ENCODE assay signal across 3 cellular contexts in genomic region chr6:11023032-11023431, GRCh38.
TF ChIP-seq lines count a peak whose summit lies in the region.

No MANE protein-coding gene starts in this region.

TF ChIP-seq in SK-N-SH, 30 proteins besides CTCF, POLR2A, EP300 and RAD21:
- TF ChIP-seq IRF3 (IDR thresholded peaks at IDR 0.05; ENCODE audit: low read depth, low read length) (no peak), NFIC (IDR thresholded peaks at IDR 0.05; ENCODE audit: borderline replicate concordance) (no peak), MAX (IDR thresholded peaks at IDR 0.05; ENCODE audit: low read depth) (no peak), POLR2AphosphoS5 (IDR thresholded peaks at IDR 0.05; ENCODE audit: low read depth, low read length) (no peak), FOXJ3 (CRISPR knock-in tag; IDR thresholded peaks at IDR 0.05) (no peak), TAF1 (IDR thresholded peaks at IDR 0.05; ENCODE audit: borderline replicate concordance, low read depth, low read length) (no peak), RCOR1 (IDR thresholded peaks at IDR 0.05; ENCODE audit: low read length) (no peak), MEF2A (IDR thresholded peaks at IDR 0.05; ENCODE audit: borderline replicate concordance, low read depth) (no peak), RXRA (IDR thresholded peaks at IDR 0.05; ENCODE audit: borderline replicate concordance, low read depth) (no peak), USF2 (IDR thresholded peaks at IDR 0.05; ENCODE audit: borderline replicate concordance, low read depth, low read length) (no peak), ELF1 (IDR thresholded peaks at IDR 0.05) (no peak), GATA2 (CRISPR knock-in tag; IDR thresholded peaks at IDR 0.05) (no peak), SMC3 (IDR thresholded peaks at IDR 0.05; ENCODE audit: low read depth, low read length) (no peak), MXI1 (IDR thresholded peaks at IDR 0.05; ENCODE audit: low read depth, low read length) (no peak), GABPA (IDR thresholded peaks at IDR 0.05; ENCODE audit: low read depth) (no peak)
- TF ChIP-seq, protein P1, sequence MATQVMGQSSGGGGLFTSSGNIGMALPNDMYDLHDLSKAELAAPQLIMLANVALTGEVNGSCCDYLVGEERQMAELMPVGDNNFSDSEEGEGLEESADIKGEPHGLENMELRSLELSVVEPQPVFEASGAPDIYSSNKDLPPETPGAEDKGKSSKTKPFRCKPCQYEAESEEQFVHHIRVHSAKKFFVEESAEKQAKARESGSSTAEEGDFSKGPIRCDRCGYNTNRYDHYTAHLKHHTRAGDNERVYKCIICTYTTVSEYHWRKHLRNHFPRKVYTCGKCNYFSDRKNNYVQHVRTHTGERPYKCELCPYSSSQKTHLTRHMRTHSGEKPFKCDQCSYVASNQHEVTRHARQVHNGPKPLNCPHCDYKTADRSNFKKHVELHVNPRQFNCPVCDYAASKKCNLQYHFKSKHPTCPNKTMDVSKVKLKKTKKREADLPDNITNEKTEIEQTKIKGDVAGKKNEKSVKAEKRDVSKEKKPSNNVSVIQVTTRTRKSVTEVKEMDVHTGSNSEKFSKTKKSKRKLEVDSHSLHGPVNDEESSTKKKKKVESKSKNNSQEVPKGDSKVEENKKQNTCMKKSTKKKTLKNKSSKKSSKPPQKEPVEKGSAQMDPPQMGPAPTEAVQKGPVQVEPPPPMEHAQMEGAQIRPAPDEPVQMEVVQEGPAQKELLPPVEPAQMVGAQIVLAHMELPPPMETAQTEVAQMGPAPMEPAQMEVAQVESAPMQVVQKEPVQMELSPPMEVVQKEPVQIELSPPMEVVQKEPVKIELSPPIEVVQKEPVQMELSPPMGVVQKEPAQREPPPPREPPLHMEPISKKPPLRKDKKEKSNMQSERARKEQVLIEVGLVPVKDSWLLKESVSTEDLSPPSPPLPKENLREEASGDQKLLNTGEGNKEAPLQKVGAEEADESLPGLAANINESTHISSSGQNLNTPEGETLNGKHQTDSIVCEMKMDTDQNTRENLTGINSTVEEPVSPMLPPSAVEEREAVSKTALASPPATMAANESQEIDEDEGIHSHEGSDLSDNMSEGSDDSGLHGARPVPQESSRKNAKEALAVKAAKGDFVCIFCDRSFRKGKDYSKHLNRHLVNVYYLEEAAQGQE (IDR thresholded peaks at IDR 0.05; ENCODE audit: low read depth, low read length) = no peak

TF ChIP-seq in SK-N-SH treated with all-trans-retinoic acid at 6 μM for 48 hours, 23 proteins besides CTCF, POLR2A, EP300 and RAD21 (continued from another document):
- TF ChIP-seq, protein P2, sequence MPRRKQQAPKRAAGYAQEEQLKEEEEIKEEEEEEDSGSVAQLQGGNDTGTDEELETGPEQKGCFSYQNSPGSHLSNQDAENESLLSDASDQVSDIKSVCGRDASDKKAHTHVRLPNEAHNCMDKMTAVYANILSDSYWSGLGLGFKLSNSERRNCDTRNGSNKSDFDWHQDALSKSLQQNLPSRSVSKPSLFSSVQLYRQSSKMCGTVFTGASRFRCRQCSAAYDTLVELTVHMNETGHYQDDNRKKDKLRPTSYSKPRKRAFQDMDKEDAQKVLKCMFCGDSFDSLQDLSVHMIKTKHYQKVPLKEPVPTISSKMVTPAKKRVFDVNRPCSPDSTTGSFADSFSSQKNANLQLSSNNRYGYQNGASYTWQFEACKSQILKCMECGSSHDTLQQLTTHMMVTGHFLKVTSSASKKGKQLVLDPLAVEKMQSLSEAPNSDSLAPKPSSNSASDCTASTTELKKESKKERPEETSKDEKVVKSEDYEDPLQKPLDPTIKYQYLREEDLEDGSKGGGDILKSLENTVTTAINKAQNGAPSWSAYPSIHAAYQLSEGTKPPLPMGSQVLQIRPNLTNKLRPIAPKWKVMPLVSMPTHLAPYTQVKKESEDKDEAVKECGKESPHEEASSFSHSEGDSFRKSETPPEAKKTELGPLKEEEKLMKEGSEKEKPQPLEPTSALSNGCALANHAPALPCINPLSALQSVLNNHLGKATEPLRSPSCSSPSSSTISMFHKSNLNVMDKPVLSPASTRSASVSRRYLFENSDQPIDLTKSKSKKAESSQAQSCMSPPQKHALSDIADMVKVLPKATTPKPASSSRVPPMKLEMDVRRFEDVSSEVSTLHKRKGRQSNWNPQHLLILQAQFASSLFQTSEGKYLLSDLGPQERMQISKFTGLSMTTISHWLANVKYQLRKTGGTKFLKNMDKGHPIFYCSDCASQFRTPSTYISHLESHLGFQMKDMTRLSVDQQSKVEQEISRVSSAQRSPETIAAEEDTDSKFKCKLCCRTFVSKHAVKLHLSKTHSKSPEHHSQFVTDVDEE (CRISPR knock-in tag; IDR thresholded peaks at IDR 0.05) = no peak
- no peak for TF ChIP-seq PPARA (CRISPR knock-in tag; IDR thresholded peaks at IDR 0.05; ENCODE audit: borderline replicate concordance)
- TF ChIP-seq CSDC2 (CRISPR knock-in tag; IDR thresholded peaks at IDR 0.05) = no peak
- TF ChIP-seq ZFP3 (CRISPR knock-in tag; IDR thresholded peaks at IDR 0.05) = no peak
- TF ChIP-seq ZNF565 (CRISPR knock-in tag; conservative IDR thresholded peaks at IDR 0.05; ENCODE audit: low read depth) = no peak

TF ChIP-seq in GM23338, 12 proteins besides CTCF, POLR2A, EP300 and RAD21:
- TF ChIP-seq ZNF462 (CRISPR knock-in tag; IDR thresholded peaks at IDR 0.05) (no peak), CREB1 (CRISPR knock-in tag; IDR thresholded peaks at IDR 0.05; ENCODE audit: low read depth) (no peak), JUNB (IDR thresholded peaks at IDR 0.05; ENCODE audit: unreplicated experiment) (no peak), EZH2 (IDR thresholded peaks at IDR 0.05; ENCODE audit: low read depth, unreplicated experiment) (no peak), ZNF331 (CRISPR knock-in tag; IDR thresholded peaks at IDR 0.05; ENCODE audit: low read depth) (no peak)
- TF ChIP-seq, protein P3, sequence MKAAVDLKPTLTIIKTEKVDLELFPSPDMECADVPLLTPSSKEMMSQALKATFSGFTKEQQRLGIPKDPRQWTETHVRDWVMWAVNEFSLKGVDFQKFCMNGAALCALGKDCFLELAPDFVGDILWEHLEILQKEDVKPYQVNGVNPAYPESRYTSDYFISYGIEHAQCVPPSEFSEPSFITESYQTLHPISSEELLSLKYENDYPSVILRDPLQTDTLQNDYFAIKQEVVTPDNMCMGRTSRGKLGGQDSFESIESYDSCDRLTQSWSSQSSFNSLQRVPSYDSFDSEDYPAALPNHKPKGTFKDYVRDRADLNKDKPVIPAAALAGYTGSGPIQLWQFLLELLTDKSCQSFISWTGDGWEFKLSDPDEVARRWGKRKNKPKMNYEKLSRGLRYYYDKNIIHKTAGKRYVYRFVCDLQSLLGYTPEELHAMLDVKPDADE (IDR thresholded peaks at IDR 0.05) = no peak
- TF ChIP-seq, protein P1 (IDR thresholded peaks at IDR 0.05; ENCODE audit: unreplicated experiment) = no peak
